ENCODE assay signal across 8 cellular contexts in genomic region chr22:21015051-21016006, GRCh38. TPM values are rescaled to one million over a fixed set of nuclear protein-coding genes. Genes with fewer than 3 reads are reported as not detected.
DNase-seq lines count a peak whose midpoint lies in the region; ATAC-seq, FAIRE-seq and TF ChIP-seq lines count a peak whose summit lies in the region.

Gene P2RX6 (plus strand): TSS chr22:21015165. CDS start chr22:21015175, 10 bp downstream.

- H3K4me3 Mint-ChIP-seq in activated naive CD8-positive, alpha-beta T cell treated with anti-CD3 and anti-CD28 coated beads, Interleukin-2, amount 10 ng/mL, durations not matched to agents 7 days and 5 days: peak within 1 kb of the TSS; percentile 83

- H3K4me3 ChIP-seq in iPS-18c (ENCODE audit: insufficient read depth, low read depth, low read length): peak within 1 kb of the TSS; percentile 73

- H3K4me1 Mint-ChIP-seq in activated naive CD8-positive, alpha-beta T cell treated with anti-CD3 and anti-CD28 coated beads, Interleukin-2, amount 10 ng/mL, durations not matched to agents 7 days and 5 days: peaks cover 11% of the 10 kb centered on the region

- no peaks in the 10 kb centered on the region for H3K9me3 ChIP-seq in iPS-18c (ENCODE audit: control insufficient read depth, insufficient read depth, low read length)

- peaks cover 3% of the 10 kb centered on the region for H3K27me3 Mint-ChIP-seq in activated naive CD8-positive, alpha-beta T cell treated with anti-CD3 and anti-CD28 coated beads, Interleukin-2, amount 10 ng/mL, durations not matched to agents 7 days and 5 days

- POLR2A ChIA-PET in activated naive CD8-positive, alpha-beta T cell treated with anti-CD3 and anti-CD28 coated beads, Interleukin-2, amount 10 ng/mL, durations not matched to agents 7 days and 5 days (lab: Charles Lee): interaction anchor here (0.9 kb wide), 1 partner anchor 13 kb away, joined by 3 read pairs; the partner anchor contains the start of gene THAP7

- ATAC-seq in activated naive CD8-positive, alpha-beta T cell treated with anti-CD3 and anti-CD28 coated beads, Interleukin-2, amount 10 ng/mL, durations not matched to agents 7 days and 5 days (ENCODE audit: low read depth): no peak
- ATAC-seq in GM21526 (IDR thresholded peaks at IDR 0.05; ENCODE audit: low FRiP score, unreplicated experiment): no peak

- no peak for TF ChIP-seq POLR2A in GM12891 (IDR thresholded peaks at IDR 0.05; ENCODE audit: low read depth, low read length)

- FAIRE-seq in GM12891 (lab: Jason Lieb, UNC): no peak

- peak within 1 kb of the TSS; percentile 67 for H3K27ac ChIP-seq in substantia nigra (ENCODE audit: low read depth, low read length, poor library complexity, severe bottlenecking)

- H3K36me3 Mint-ChIP-seq in activated naive CD8-positive, alpha-beta T cell treated with anti-CD3 and anti-CD28 coated beads, Interleukin-2, amount 10 ng/mL, durations not matched to agents 7 days and 5 days: no peaks in the 10 kb centered on the region

- DNase-seq in NCI-H1436 (lab: John Stamatoyannopoulos, UW) (peak; percentile 37), NCI-H1436 treated with DMSO at 0.1 percent for 48 hours (lab: John Stamatoyannopoulos, UW) (no peak), substantia nigra (lab: John Stamatoyannopoulos, UW) (peak in 7 of 49 donors; percentile 10 to 41 (median 23)), GM12891 (ENCODE audit: insufficient read length, low spot score) (no peak), 8988T (no peak)
- no peak for DNase-seq in activated naive CD8-positive, alpha-beta T cell treated with anti-CD3 and anti-CD28 coated beads, Interleukin-2, amount 10 ng/mL, durations not matched to agents 7 days and 5 days

- H3K27ac Mint-ChIP-seq in activated naive CD8-positive, alpha-beta T cell treated with anti-CD3 and anti-CD28 coated beads, Interleukin-2, amount 10 ng/mL, durations not matched to agents 7 days and 5 days: peak within 1 kb of the TSS; percentile 66

- H3K9me3 Mint-ChIP-seq in activated naive CD8-positive, alpha-beta T cell treated with anti-CD3 and anti-CD28 coated beads, Interleukin-2, amount 10 ng/mL, durations not matched to agents 7 days and 5 days: no peaks in the 10 kb centered on the region

TF ChIP-seq in GM12891, 5 proteins besides CTCF, POLR2A, EP300 and RAD21:
- TF ChIP-seq POLR2AphosphoS5 (IDR thresholded peaks at IDR 0.05; ENCODE audit: low read depth, low read length) (no peak), POU2F2 (IDR thresholded peaks at IDR 0.05; ENCODE audit: low read depth, low read length) (no peak), SPI1 (IDR thresholded peaks at IDR 0.05; ENCODE audit: low read depth, low read length) (no peak), PAX5 (IDR thresholded peaks at IDR 0.05; ENCODE audit: insufficient read depth, low read length, severe bottlenecking) (no peak), TAF1 (IDR thresholded peaks at IDR 0.05; ENCODE audit: low read depth, low read length) (no peak)

RNA-seq across cellular contexts. Expression of gene P2RX6, which starts in this region (rescaled TPM):
- total RNA-seq in activated naive CD8-positive, alpha-beta T cell treated with anti-CD3 and anti-CD28 coated beads, Interleukin-2, amount 10 ng/mL, durations not matched to agents 7 days and 5 days: 1 to 10 TPM in 1 of 2 experiments, under 1 TPM in 1; 0.82 to 1.9 TPM
- 0.15 TPM for polyA plus RNA-seq in GM12891 (2012; ENCODE audit: low read depth, missing spikeins)
